ENCODE assay signal across 8 cellular contexts in genomic region chr10:77391605-77392235, GRCh38.
DNase-seq lines count a peak whose midpoint lies in the region; ATAC-seq and TF ChIP-seq lines count a peak whose summit lies in the region.

No MANE protein-coding gene starts in this region.

- DNase-seq in C1 segment of cervical spinal cord (lab: John Stamatoyannopoulos, UW) (peak in 10 of 14 donors; percentile 25 to 67 (median 37)), H4 (ENCODE audit: low spot score) (peak; percentile 83), NCI-H82 (lab: John Stamatoyannopoulos, UW) (peak; percentile 92), body of pancreas (peak; percentile 73 to 86 (median 80)), iPS-NIHi7 (ENCODE audit: extremely low spot score) (peak; percentile 86)

- peak overlapping the region in 2 of 3 donors; percentile 35 to 40 for H3K9ac ChIP-seq in skeletal muscle tissue (ENCODE audit: low read depth in 1 of 3, low read length in 3 of 3)

- TF ChIP-seq CTCF in body of pancreas (IDR thresholded peaks at IDR 0.05): peak; percentile 47 to 79 (median 69)

- H3K36me3 ChIP-seq in body of pancreas (replicated peaks in 1 of 2; ENCODE audit: insufficient read depth in 1 of 2, low read depth in 2 of 2) (no peaks in the 10 kb centered on the region), skeletal muscle tissue (ENCODE audit: control insufficient read depth in 3 of 3, insufficient read depth in 3 of 3, low read length in 3 of 3) (no peaks in the 10 kb centered on the region)

- peak overlapping the region in 1 of 4 donors; percentile 65 for H3K27ac ChIP-seq in body of pancreas
- peak overlapping the region; percentile 48 for H3K27ac ChIP-seq in skeletal muscle tissue (ENCODE audit: low read depth, low read length)

- no peaks in the 10 kb centered on the region for H3K9me3 ChIP-seq in body of pancreas
- no peaks in the 10 kb centered on the region for H3K9me3 ChIP-seq in skeletal muscle tissue (ENCODE audit: control insufficient read depth in 3 of 3, low read length in 3 of 3)

- intact Hi-C loops in body of pancreas (cut with DNase I): no loop called here

- 28 to 31% methylated on average over 12 of the region's 12 CpGs for WGBS in body of pancreas, 2 donors

- H3K4me1 ChIP-seq in body of pancreas (peaks cover 58% of the 10 kb centered on the region), skeletal muscle tissue (ENCODE audit: control insufficient read depth in 3 of 3, insufficient read depth in 3 of 3, low read length in 3 of 3) (peaks cover 23 to 74% (median 61%) of the 10 kb centered on the region in 3 donors)

- no peak for TF ChIP-seq POLR2A in body of pancreas (IDR thresholded peaks at IDR 0.05)

- H3K27me3 ChIP-seq in body of pancreas (no peaks in the 10 kb centered on the region), skeletal muscle tissue (ENCODE audit: control insufficient read depth in 3 of 3, insufficient read depth in 3 of 3, low read length in 3 of 3) (no peaks in the 10 kb centered on the region)

- ATAC-seq in body of pancreas (peak; percentile 76), GM21737 (IDR thresholded peaks at IDR 0.05; ENCODE audit: unreplicated experiment) (no peak), HG03521 (IDR thresholded peaks at IDR 0.05; ENCODE audit: unreplicated experiment) (no peak)

- H3K4me3 ChIP-seq in body of pancreas (no peak overlapping the region), skeletal muscle tissue (ENCODE audit: low read length in 3 of 3) (no peak overlapping the region)

Comparison
In these comparisons a context has a peak if more than half of its experiments do, and no peak if none do; other contexts are left out.
1. DNase-seq: peak in every context shown above with its lines; median percentile 92 in NCI-H82; 86 in iPS-NIHi7; 83 in H4; 80 in body of pancreas; 37 in C1 segment of cervical spinal cord.